In genomic region chr1:228488818-228489674, GRCh38 we compare ENCODE assay signal across 8 cellular contexts. TPM values are rescaled to one million over a fixed set of nuclear protein-coding genes. Genes with fewer than 3 reads are reported as not detected.
DNase-seq lines count a peak whose midpoint lies in the region; ATAC-seq and TF ChIP-seq lines count a peak whose summit lies in the region.

No MANE protein-coding gene starts in this region.

- H3K4me2 ChIP-seq in fibroblast of lung (ENCODE audit: extremely low read depth, insufficient read depth, low read length), result peak overlapping the region; percentile 87

- H3K4me1 Mint-ChIP-seq in activated CD8-positive, alpha-beta memory T cell treated with anti-CD3 and anti-CD28 coated beads, Interleukin-2, amount 10 ng/mL, durations not matched to agents 7 days and 5 days, result peaks cover 51% of the 10 kb centered on the region
- peaks cover 29% of the 10 kb centered on the region for H3K4me1 Mint-ChIP-seq in T-helper 17 cell
- H3K4me1 Mint-ChIP-seq in stimulated activated effector memory CD8-positive, alpha-beta T cell treated with anti-CD3 and anti-CD28 coated beads, Interleukin-12 subunit alpha, Interleukin-12 subunit beta, amount 100 ng/mL, for 72 hours, result peaks cover 38% of the 10 kb centered on the region

- H3K27ac ChIP-seq in fibroblast of lung (ENCODE audit: insufficient read depth, low read length), result no peak overlapping the region

- no peaks in the 10 kb centered on the region for H3K27me3 Mint-ChIP-seq in activated CD8-positive, alpha-beta memory T cell treated with anti-CD3 and anti-CD28 coated beads, Interleukin-2, amount 10 ng/mL, durations not matched to agents 7 days and 5 days
- no peaks in the 10 kb centered on the region for H3K27me3 Mint-ChIP-seq in T-helper 17 cell

- peak overlapping the region; percentile 90 for H3K27ac Mint-ChIP-seq in activated CD8-positive, alpha-beta memory T cell treated with anti-CD3 and anti-CD28 coated beads, Interleukin-2, amount 10 ng/mL, durations not matched to agents 7 days and 5 days
- peak overlapping the region; percentile 59 for H3K27ac Mint-ChIP-seq in T-helper 17 cell
- H3K27ac Mint-ChIP-seq in stimulated activated effector memory CD8-positive, alpha-beta T cell treated with anti-CD3 and anti-CD28 coated beads, Interleukin-12 subunit alpha, Interleukin-12 subunit beta, amount 100 ng/mL, for 72 hours, result peak overlapping the region; percentile 96

- H3K36me3 Mint-ChIP-seq in activated CD8-positive, alpha-beta memory T cell treated with anti-CD3 and anti-CD28 coated beads, Interleukin-2, amount 10 ng/mL, durations not matched to agents 7 days and 5 days, result peaks cover 46% of the 10 kb centered on the region
- peaks cover 7% of the 10 kb centered on the region for H3K36me3 Mint-ChIP-seq in T-helper 17 cell (ENCODE audit: low read depth)
- peaks cover 70% of the 10 kb centered on the region for H3K36me3 Mint-ChIP-seq in stimulated activated effector memory CD8-positive, alpha-beta T cell treated with anti-CD3 and anti-CD28 coated beads, Interleukin-12 subunit alpha, Interleukin-12 subunit beta, amount 100 ng/mL, for 72 hours

- no peaks in the 10 kb centered on the region for H3K9me3 Mint-ChIP-seq in activated CD8-positive, alpha-beta memory T cell treated with anti-CD3 and anti-CD28 coated beads, Interleukin-2, amount 10 ng/mL, durations not matched to agents 7 days and 5 days (ENCODE audit: low read depth)
- no peaks in the 10 kb centered on the region for H3K9me3 Mint-ChIP-seq in stimulated activated effector memory CD8-positive, alpha-beta T cell treated with anti-CD3 and anti-CD28 coated beads, Interleukin-12 subunit alpha, Interleukin-12 subunit beta, amount 100 ng/mL, for 72 hours

- no peaks in the 10 kb centered on the region for H4K20me1 ChIP-seq in fibroblast of lung (ENCODE audit: control insufficient read depth, extremely low read depth, insufficient read depth, low read length)

- CTCF ChIA-PET in activated CD8-positive, alpha-beta memory T cell treated with anti-CD3 and anti-CD28 coated beads, Interleukin-2, amount 10 ng/mL, durations not matched to agents 7 days and 5 days (lab: Charles Lee), result interaction anchor here (0.5 to 4.5 kb wide), 4 partner anchors 11 to 77 kb away, joined by 3 to 29 read pairs (median 6); no protein-coding TSS in a partner anchor

- peak overlapping the region in 2 of 4 experiments; percentile 71 to 94 for H3K4me3 ChIP-seq in fibroblast of lung (replicated peaks in 1 of 4; ENCODE audit: control extremely low read depth in 1 of 4, insufficient read depth in 1 of 4, low read depth in 3 of 4, low read length in 4 of 4)

- H3K36me3 ChIP-seq in fibroblast of lung (ENCODE audit: control insufficient read depth, insufficient read depth, low read length), result peaks cover 13% of the 10 kb centered on the region

- H3K9me3 ChIP-seq in T-helper 17 cell (ENCODE audit: control insufficient read depth, low read length, poor library complexity, severe bottlenecking) (no peaks in the 10 kb centered on the region), fibroblast of lung (ENCODE audit: control insufficient read depth, insufficient read depth, low read depth, low read length) (no peaks in the 10 kb centered on the region)

- TF ChIP-seq CTCF in fibroblast of lung (conservative IDR thresholded peaks at IDR 0.05 in 1 of 2, IDR thresholded peaks at IDR 0.05 in 1 of 2; ENCODE audit: low read depth in 1 of 2, low read length in 2 of 2) (no peak), GM20000 (IDR thresholded peaks at IDR 0.05; ENCODE audit: extremely low read depth, missing control alignments) (no peak)

- H3K4me3 Mint-ChIP-seq in activated CD8-positive, alpha-beta memory T cell treated with anti-CD3 and anti-CD28 coated beads, Interleukin-2, amount 10 ng/mL, durations not matched to agents 7 days and 5 days, result peak overlapping the region; percentile 90
- H3K4me3 Mint-ChIP-seq in T-helper 17 cell, result peak overlapping the region; percentile 95
- H3K4me3 Mint-ChIP-seq in stimulated activated effector memory CD8-positive, alpha-beta T cell treated with anti-CD3 and anti-CD28 coated beads, Interleukin-12 subunit alpha, Interleukin-12 subunit beta, amount 100 ng/mL, for 72 hours, result peak overlapping the region; percentile 89

- H3K4me1 ChIP-seq in fibroblast of lung (ENCODE audit: control insufficient read depth, extremely low read depth, insufficient read depth, low read length), result peaks cover 2% of the 10 kb centered on the region

- H3K79me2 ChIP-seq in fibroblast of lung (ENCODE audit: control insufficient read depth, insufficient read depth, low read length), result peaks cover 9% of the 10 kb centered on the region

- H3K27me3 ChIP-seq in fibroblast of lung (ENCODE audit: control insufficient read depth, insufficient read depth, low read length), result no peaks in the 10 kb centered on the region

- no peak overlapping the region for H2AFZ ChIP-seq in fibroblast of lung (ENCODE audit: low read length)

- H3K9ac ChIP-seq in fibroblast of lung (ENCODE audit: insufficient read depth, low read length), result no peak overlapping the region

- DNase-seq in activated CD8-positive, alpha-beta memory T cell treated with anti-CD3 and anti-CD28 coated beads, Interleukin-2, amount 10 ng/mL, durations not matched to agents 7 days and 5 days, result no peak
- DNase-seq in activated CD8-positive, alpha-beta memory T cell treated with anti-CD3 and anti-CD28 coated beads, Interleukin-2, amount 50 U/mL, for 48 hours, result no peak
- no peak for DNase-seq in T-helper 17 cell
- no peak for DNase-seq in fibroblast of lung (ENCODE audit: low read depth in 2 of 2)
- DNase-seq in stimulated activated effector memory CD8-positive, alpha-beta T cell treated with anti-CD3 and anti-CD28 coated beads, Interleukin-12 subunit alpha, Interleukin-12 subunit beta, amount 100 ng/mL, for 72 hours (ENCODE audit: low spot score in 2 of 2), result no peak
- no peak for DNase-seq in GM20000 (ENCODE audit: low spot score)
- no peak for DNase-seq in GM03348 (ENCODE audit: low spot score)

- ATAC-seq in activated CD8-positive, alpha-beta memory T cell treated with anti-CD3 and anti-CD28 coated beads, Interleukin-2, amount 10 ng/mL, durations not matched to agents 7 days and 5 days, result no peak
- ATAC-seq in T-helper 17 cell (no peak), GM21423 (IDR thresholded peaks at IDR 0.05; ENCODE audit: unreplicated experiment) (no peak)
- no peak for ATAC-seq in stimulated activated effector memory CD8-positive, alpha-beta T cell treated with anti-CD3 and anti-CD28 coated beads, Interleukin-12 subunit alpha, Interleukin-12 subunit beta, amount 100 ng/mL, for 72 hours

RNA-seq across cellular contexts. Expression of gene RNF187, which starts 1.9 kb away (rescaled TPM):
- 100 to 1,000 TPM; 145 to 166 TPM for total RNA-seq in activated CD8-positive, alpha-beta memory T cell treated with anti-CD3 and anti-CD28 coated beads, Interleukin-2, amount 10 ng/mL, durations not matched to agents 7 days and 5 days
- total RNA-seq in T-helper 17 cell (10 to 100 TPM; 65.6 to 77.8 TPM), fibroblast of lung (89.5 and 123 TPM in 2 replicates)
- 46.1 and 62.4 TPM in 2 replicates for polyA plus RNA-seq in fibroblast of lung
- polyA plus RNA-seq in fibroblast of lung (2012), result 103 and 131 TPM in 2 replicates
- 113 and 132 TPM in 2 replicates for polyA minus RNA-seq in fibroblast of lung (ENCODE audit: low replicate concordance)
